In the genomic region with DNA sequence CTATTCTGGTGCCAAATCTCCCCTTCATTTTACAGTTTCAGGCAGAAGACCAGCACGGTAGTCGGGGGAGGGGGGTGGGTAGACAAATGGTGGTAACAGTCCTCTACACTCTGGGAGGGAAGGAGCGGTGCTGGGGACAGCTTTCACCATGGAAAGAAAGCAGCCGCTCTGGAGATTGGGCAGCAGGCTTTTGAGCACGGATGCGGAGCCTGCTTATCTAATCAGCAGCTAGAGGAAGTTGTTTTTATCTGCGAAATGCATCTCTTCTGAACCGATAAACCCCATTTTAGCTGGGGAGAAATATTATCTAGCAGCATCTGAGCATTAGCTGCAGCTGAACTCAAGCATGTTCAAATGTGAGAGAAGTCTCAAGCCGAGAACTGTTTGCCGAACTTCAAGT, we compare ENCODE assay signal across 14 cellular contexts. TPM values are rescaled to one million over a fixed set of nuclear protein-coding genes. Genes with fewer than 3 reads are reported as not detected.
DNase-seq lines count a peak whose midpoint lies in the region; ATAC-seq and TF ChIP-seq lines count a peak whose summit lies in the region.
"Had no signal": no experiment of that assay in that cellular context is flagged by ENCODE, and none has a peak within 500 bp of the region (broad histone marks: within the 10 kb centered on the region; RNA-seq: fewer than 3 reads in every experiment).

No MANE protein-coding gene starts in this region.

- H3K36me3 ChIP-seq in OCI-LY1 (ENCODE audit: insufficient read depth, low read length), result peaks cover 81% of the 10 kb centered on the region
- H3K36me3 ChIP-seq in smooth muscle cell (ENCODE audit: low read depth), result no peaks in the 10 kb centered on the region

- H3K9me3 ChIP-seq in OCI-LY1 (ENCODE audit: low read length) (no peaks in the 10 kb centered on the region), smooth muscle cell (replicated peaks; ENCODE audit: low read depth) (no peaks in the 10 kb centered on the region)
- H3K9me3 ChIP-seq: lower lobe of right lung had no signal

- H3F3A ChIP-seq in OCI-LY1 (ENCODE audit: insufficient read depth, low read length) (peaks cover 31% of the 10 kb centered on the region), smooth muscle cell (ENCODE audit: low read depth) (no peaks in the 10 kb centered on the region)

- H3K36me3 Mint-ChIP-seq in activated T-cell treated with anti-CD3 and anti-CD28 coated beads, Interleukin-2, amount 50 U/mL, for 24 hours (ENCODE audit: low read depth), result no peaks in the 10 kb centered on the region
- peaks cover 18 to 42% of the 10 kb centered on the region in 2 donors for H3K36me3 Mint-ChIP-seq in activated T-cell treated with anti-CD3 and anti-CD28 coated beads, Interleukin-2, amount 50 U/mL, for 72 hours (ENCODE audit: insufficient read depth in 2 of 2)
- no peaks in the 10 kb centered on the region for H3K36me3 Mint-ChIP-seq in brain

- H3K4me3 ChIP-seq in OCI-LY1 (ENCODE audit: low read depth, low read length, poor library complexity, severe bottlenecking), result peak overlapping the region; percentile 5
- no peak overlapping the region for H3K4me3 ChIP-seq in smooth muscle cell
- H3K4me3 ChIP-seq: lower lobe of right lung had no signal

- no peaks in the 10 kb centered on the region for H3K9me3 Mint-ChIP-seq in activated T-cell treated with anti-CD3 and anti-CD28 coated beads, Interleukin-2, amount 50 U/mL, for 24 hours
- no peaks in the 10 kb centered on the region for H3K9me3 Mint-ChIP-seq in activated T-cell treated with anti-CD3 and anti-CD28 coated beads, Interleukin-2, amount 50 U/mL, for 72 hours
- H3K9me3 Mint-ChIP-seq in brain, result no peaks in the 10 kb centered on the region

- peak; percentile 45 for DNase-seq in activated T-cell treated with anti-CD3 and anti-CD28 coated beads, Interleukin-2, amount 50 U/mL, for 24 hours
- DNase-seq in activated T-cell treated with anti-CD3 and anti-CD28 coated beads, Interleukin-2, amount 50 U/mL, for 72 hours, result no peak
- DNase-seq in smooth muscle cell (lab: John Stamatoyannopoulos, UW; ENCODE audit: unreplicated experiment), result no peak
- no peak for DNase-seq in NCI-H1694 (lab: John Stamatoyannopoulos, UW)
- no peak for DNase-seq in NCI-H1417 treated with DMSO at 0.1 percent for 48 hours (lab: John Stamatoyannopoulos, UW)
- DNase-seq: ACHN, activated gamma-delta T cell treated with Interleukin-2 at 50 U/mL for 16 hours, dorsolateral prefrontal cortex, lower lobe of right lung, NCI-H2029 treated with DMSO at 0.1 percent for 48 hours had no signal

- H2AFZ ChIP-seq in OCI-LY1 (ENCODE audit: low read length) (no peak overlapping the region), smooth muscle cell (ENCODE audit: low read depth) (peak overlapping the region; percentile 41)

- H3K27me3 ChIP-seq in OCI-LY1 (ENCODE audit: insufficient read depth, low read length) (no peaks in the 10 kb centered on the region), smooth muscle cell (ENCODE audit: low read depth) (no peaks in the 10 kb centered on the region)

- H3K9ac ChIP-seq in OCI-LY1 (ENCODE audit: low read length), result peak overlapping the region; percentile 48; the same call in 1 of the 2 replicates
- no peak overlapping the region for H3K9ac ChIP-seq in smooth muscle cell (ENCODE audit: low read depth)

- H3K4me2 ChIP-seq in OCI-LY1 (ENCODE audit: low read length) (peak overlapping the region; percentile 50), smooth muscle cell (peak overlapping the region; percentile 68)

- H3K4me3 Mint-ChIP-seq in activated T-cell treated with anti-CD3 and anti-CD28 coated beads, Interleukin-2, amount 50 U/mL, for 24 hours, result no peak overlapping the region
- no peak overlapping the region for H3K4me3 Mint-ChIP-seq in activated T-cell treated with anti-CD3 and anti-CD28 coated beads, Interleukin-2, amount 50 U/mL, for 72 hours
- H3K4me3 Mint-ChIP-seq in brain, result no peak overlapping the region

- H3K79me2 ChIP-seq in OCI-LY1 (ENCODE audit: insufficient read depth, low read length) (peaks cover 37% of the 10 kb centered on the region), smooth muscle cell (ENCODE audit: low read depth) (no peaks in the 10 kb centered on the region)

- no peaks in the 10 kb centered on the region for H4K20me1 ChIP-seq in OCI-LY1 (ENCODE audit: insufficient read depth, low read length)
- H4K20me1 ChIP-seq in smooth muscle cell (ENCODE audit: low read depth), result no peaks in the 10 kb centered on the region

- WGBS in smooth muscle cell (ENCODE audit: low lambda C conversion rate), result 9% methylated on average over 10 of the region's 10 CpGs

- H3K9me2 ChIP-seq in OCI-LY1 (ENCODE audit: low read depth, low read length), result no peaks in the 10 kb centered on the region

- H3K27ac ChIP-seq in OCI-LY1 (ENCODE audit: low read depth, low read length, poor library complexity, severe bottlenecking) (peak overlapping the region; percentile 83), smooth muscle cell (ENCODE audit: low read depth) (no peak overlapping the region)
- H3K27ac ChIP-seq: dorsolateral prefrontal cortex, lower lobe of right lung had no signal

- ATAC-seq in activated T-cell treated with anti-CD3 and anti-CD28 coated beads, Interleukin-2, amount 50 U/mL, for 72 hours (replicated peaks in 1 of 2), result no peak
- ATAC-seq in HG02763 (IDR thresholded peaks at IDR 0.05; ENCODE audit: unreplicated experiment), result no peak

- no peak for TF ChIP-seq CTCF in OCI-LY1 (IDR thresholded peaks at IDR 0.05; ENCODE audit: low read length)
- no peak for TF ChIP-seq CTCF in brain (conservative IDR thresholded peaks at IDR 0.05)
- no peak for TF ChIP-seq CTCF in smooth muscle cell (IDR thresholded peaks at IDR 0.05; ENCODE audit: borderline replicate concordance, insufficient read depth, poor library complexity, severe bottlenecking)

- peaks cover 100% of the 10 kb centered on the region for H3K4me1 ChIP-seq in OCI-LY1 (ENCODE audit: insufficient read depth, low read length, severe bottlenecking)
- H3K4me1 ChIP-seq in smooth muscle cell (ENCODE audit: low read depth), result peaks cover 8% of the 10 kb centered on the region

- H3K27ac Mint-ChIP-seq in activated T-cell treated with anti-CD3 and anti-CD28 coated beads, Interleukin-2, amount 50 U/mL, for 24 hours, result no peak overlapping the region
- no peak overlapping the region for H3K27ac Mint-ChIP-seq in activated T-cell treated with anti-CD3 and anti-CD28 coated beads, Interleukin-2, amount 50 U/mL, for 72 hours
- peak overlapping the region in 4 of 5 experiments; percentile 26 to 80 (median 52) for H3K27ac Mint-ChIP-seq in brain

- H3K4me1 Mint-ChIP-seq in activated T-cell treated with anti-CD3 and anti-CD28 coated beads, Interleukin-2, amount 50 U/mL, for 24 hours (ENCODE audit: low read depth), result peaks cover 4% of the 10 kb centered on the region
- H3K4me1 Mint-ChIP-seq in activated T-cell treated with anti-CD3 and anti-CD28 coated beads, Interleukin-2, amount 50 U/mL, for 72 hours (ENCODE audit: low read depth), result peaks cover 48% of the 10 kb centered on the region
- H3K4me1 Mint-ChIP-seq in brain, result peaks cover 16% of the 10 kb centered on the region

- H3K27me3 Mint-ChIP-seq in activated T-cell treated with anti-CD3 and anti-CD28 coated beads, Interleukin-2, amount 50 U/mL, for 24 hours, result no peaks in the 10 kb centered on the region
- H3K27me3 Mint-ChIP-seq in activated T-cell treated with anti-CD3 and anti-CD28 coated beads, Interleukin-2, amount 50 U/mL, for 72 hours (ENCODE audit: low read depth), result no peaks in the 10 kb centered on the region
- no peaks in the 10 kb centered on the region for H3K27me3 Mint-ChIP-seq in brain

RNA-seq across cellular contexts. Expression of gene IKZF1, which starts 28.8 kb away (rescaled TPM):
- 100 to 1,000 TPM; 427 to 504 TPM for total RNA-seq in activated T-cell treated with anti-CD3 and anti-CD28 coated beads, Interleukin-2, amount 50 U/mL, for 72 hours
- 0.42 TPM for polyA plus RNA-seq in brain (ENCODE audit: insufficient read depth, low read depth, low replicate concordance)
- total RNA-seq in smooth muscle cell, result not detected in 2 replicates
- polyA plus RNA-seq in smooth muscle cell, result not detected in 2 replicates
- total RNA-seq: glomerular endothelial cell had no signal

Comparison
In these comparisons a context has a peak if more than half of its experiments do, and no peak if none do; other contexts are left out.
1. H3K27ac Mint-ChIP-seq: peak in brain (4 of 5); none in activated T-cell treated with anti-CD3 and anti-CD28 coated beads, Interleukin-2, amount 50 U/mL, for 24 hours (single experiment) and activated T-cell treated with anti-CD3 and anti-CD28 coated beads, Interleukin-2, amount 50 U/mL, for 72 hours (single experiment).
2. RNA of gene IKZF1, which starts 28.8 kb away (total RNA-seq): 427 to 504 TPM in activated T-cell treated with anti-CD3 and anti-CD28 coated beads, Interleukin-2, amount 50 U/mL, for 72 hours; not detected in smooth muscle cell; every median in the first group is over 100 times any median in the second.